Comparison of ENCODE assay signal across 1 cellular context in the genomic region with DNA sequence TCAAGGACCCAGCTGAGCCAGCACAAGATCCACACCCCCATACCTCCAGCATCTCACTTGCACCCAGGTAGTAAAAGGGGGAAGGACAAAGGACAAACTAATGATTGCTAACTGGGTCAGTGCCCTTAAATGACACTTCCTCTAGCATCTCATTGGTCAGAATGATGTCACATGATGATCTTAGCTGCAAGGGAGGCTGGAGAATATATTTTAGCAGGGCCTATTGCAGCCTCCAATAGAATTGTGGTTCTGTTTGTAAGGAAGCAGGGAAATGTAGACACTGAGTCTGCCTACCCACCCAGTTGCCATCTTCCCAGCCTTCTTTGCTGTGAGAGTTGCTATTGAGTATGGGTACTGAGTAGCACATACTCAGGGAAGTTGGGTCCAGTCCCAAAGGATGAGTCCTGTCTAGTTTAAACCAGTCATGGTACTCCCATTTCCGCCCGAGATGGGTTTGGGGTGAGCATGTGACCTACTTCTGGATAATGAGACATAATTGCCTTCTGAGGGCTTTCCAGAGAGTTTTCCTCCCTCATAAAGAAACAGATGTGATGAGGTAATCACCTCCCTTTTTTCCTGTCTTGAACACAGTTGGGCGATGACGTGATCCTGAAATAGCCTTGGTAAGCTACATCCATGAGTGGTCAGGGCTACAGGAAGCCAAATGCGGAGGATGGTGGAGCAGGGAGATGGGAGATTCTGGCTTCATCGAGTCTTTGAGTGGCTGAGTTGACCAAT.
TF ChIP-seq lines count a peak whose summit lies in the region.

No MANE protein-coding gene starts in this region.

TF ChIP-seq in HEK293, 187 proteins besides CTCF, POLR2A, EP300 and RAD21 (continued from another document):
- TF ChIP-seq, protein P1, sequence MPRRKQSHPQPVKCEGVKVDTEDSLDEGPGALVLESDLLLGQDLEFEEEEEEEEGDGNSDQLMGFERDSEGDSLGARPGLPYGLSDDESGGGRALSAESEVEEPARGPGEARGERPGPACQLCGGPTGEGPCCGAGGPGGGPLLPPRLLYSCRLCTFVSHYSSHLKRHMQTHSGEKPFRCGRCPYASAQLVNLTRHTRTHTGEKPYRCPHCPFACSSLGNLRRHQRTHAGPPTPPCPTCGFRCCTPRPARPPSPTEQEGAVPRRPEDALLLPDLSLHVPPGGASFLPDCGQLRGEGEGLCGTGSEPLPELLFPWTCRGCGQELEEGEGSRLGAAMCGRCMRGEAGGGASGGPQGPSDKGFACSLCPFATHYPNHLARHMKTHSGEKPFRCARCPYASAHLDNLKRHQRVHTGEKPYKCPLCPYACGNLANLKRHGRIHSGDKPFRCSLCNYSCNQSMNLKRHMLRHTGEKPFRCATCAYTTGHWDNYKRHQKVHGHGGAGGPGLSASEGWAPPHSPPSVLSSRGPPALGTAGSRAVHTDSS (tag by site-specific recombination; IDR thresholded peaks at IDR 0.05): no peak
- no peak for TF ChIP-seq ZNF248 (tag by site-specific recombination; IDR thresholded peaks at IDR 0.05)
- TF ChIP-seq, protein P2, sequence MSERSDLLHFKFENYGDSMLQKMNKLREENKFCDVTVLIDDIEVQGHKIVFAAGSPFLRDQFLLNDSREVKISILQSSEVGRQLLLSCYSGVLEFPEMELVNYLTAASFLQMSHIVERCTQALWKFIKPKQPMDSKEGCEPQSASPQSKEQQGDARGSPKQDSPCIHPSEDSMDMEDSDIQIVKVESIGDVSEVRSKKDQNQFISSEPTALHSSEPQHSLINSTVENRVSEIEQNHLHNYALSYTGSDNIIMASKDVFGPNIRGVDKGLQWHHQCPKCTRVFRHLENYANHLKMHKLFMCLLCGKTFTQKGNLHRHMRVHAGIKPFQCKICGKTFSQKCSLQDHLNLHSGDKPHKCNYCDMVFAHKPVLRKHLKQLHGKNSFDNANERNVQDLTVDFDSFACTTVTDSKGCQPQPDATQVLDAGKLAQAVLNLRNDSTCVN (tag by site-specific recombination; optimal IDR thresholded peaks at IDR 0.05): no peak
- no peak for TF ChIP-seq ZNF433 (tag by site-specific recombination; IDR thresholded peaks at IDR 0.05; ENCODE audit: low read depth)
- TF ChIP-seq, protein P3, sequence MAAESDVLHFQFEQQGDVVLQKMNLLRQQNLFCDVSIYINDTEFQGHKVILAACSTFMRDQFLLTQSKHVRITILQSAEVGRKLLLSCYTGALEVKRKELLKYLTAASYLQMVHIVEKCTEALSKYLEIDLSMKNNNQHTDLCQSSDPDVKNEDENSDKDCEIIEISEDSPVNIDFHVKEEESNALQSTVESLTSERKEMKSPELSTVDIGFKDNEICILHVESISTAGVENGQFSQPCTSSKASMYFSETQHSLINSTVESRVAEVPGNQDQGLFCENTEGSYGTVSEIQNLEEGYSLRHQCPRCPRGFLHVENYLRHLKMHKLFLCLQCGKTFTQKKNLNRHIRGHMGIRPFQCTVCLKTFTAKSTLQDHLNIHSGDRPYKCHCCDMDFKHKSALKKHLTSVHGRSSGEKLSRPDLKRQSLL (tag by site-specific recombination; IDR thresholded peaks at IDR 0.05): no peak
- TF ChIP-seq ZNF133 (tag by site-specific recombination; IDR thresholded peaks at IDR 0.05): no peak
- TF ChIP-seq ZIC2 (tag by site-specific recombination; IDR thresholded peaks at IDR 0.05): no peak
- TF ChIP-seq ZNF544 (tag by site-specific recombination; IDR thresholded peaks at IDR 0.05): no peak
- no peak for TF ChIP-seq ZNF747 (tag by site-specific recombination; IDR thresholded peaks at IDR 0.05)
- no peak for TF ChIP-seq ZNF792 (tag by site-specific recombination; IDR thresholded peaks at IDR 0.05)
- TF ChIP-seq, protein P4, sequence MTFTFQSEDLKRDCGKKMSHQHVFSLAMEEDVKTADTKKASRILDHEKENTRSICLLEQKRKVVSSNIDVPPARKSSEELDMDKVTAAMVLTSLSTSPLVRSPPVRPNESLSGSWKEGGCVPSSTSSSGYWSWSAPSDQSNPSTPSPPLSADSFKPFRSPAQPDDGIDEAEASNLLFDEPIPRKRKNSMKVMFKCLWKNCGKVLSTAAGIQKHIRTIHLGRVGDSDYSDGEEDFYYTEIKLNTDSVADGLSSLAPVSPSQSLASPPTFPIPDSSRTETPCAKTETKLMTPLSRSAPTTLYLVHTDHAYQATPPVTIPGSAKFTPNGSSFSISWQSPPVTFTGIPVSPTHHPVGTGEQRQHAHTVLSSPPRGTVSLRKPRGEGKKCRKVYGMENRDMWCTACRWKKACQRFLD (tag by site-specific recombination; IDR thresholded peaks at IDR 0.05): no peak
- no peak for TF ChIP-seq ZNF548 (tag by site-specific recombination; IDR thresholded peaks at IDR 0.05)
- TF ChIP-seq ZNF274 (IDR thresholded peaks at IDR 0.05; ENCODE audit: low read length): no peak
- TF ChIP-seq ZNF274 (tag by site-specific recombination; IDR thresholded peaks at IDR 0.05; ENCODE audit: borderline replicate concordance): no peak
- TF ChIP-seq, protein P5, sequence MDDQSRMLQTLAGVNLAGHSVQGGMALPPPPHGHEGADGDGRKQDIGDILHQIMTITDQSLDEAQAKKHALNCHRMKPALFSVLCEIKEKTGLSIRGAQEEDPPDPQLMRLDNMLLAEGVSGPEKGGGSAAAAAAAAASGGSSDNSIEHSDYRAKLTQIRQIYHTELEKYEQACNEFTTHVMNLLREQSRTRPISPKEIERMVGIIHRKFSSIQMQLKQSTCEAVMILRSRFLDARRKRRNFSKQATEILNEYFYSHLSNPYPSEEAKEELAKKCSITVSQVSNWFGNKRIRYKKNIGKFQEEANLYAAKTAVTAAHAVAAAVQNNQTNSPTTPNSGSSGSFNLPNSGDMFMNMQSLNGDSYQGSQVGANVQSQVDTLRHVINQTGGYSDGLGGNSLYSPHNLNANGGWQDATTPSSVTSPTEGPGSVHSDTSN (CRISPR knock-in tag; IDR thresholded peaks at IDR 0.05): no peak
